Comparison of ENCODE assay signal across 22 cellular contexts in genomic region chr4:153610623-153611376, GRCh38.
A peak's percentile ranks its signal among the peaks of the same experiment; 100 is the strongest.
DNase-seq lines count a peak whose midpoint lies in the region; ATAC-seq, FAIRE-seq and TF ChIP-seq lines count a peak whose summit lies in the region.
"Had no signal": no experiment of that assay in that cellular context is flagged by ENCODE, and none has a peak within 500 bp of the region (broad histone marks: within the 10 kb centered on the region; RNA-seq: fewer than 3 reads in every experiment).

No MANE protein-coding gene starts in this region.

- FAIRE-seq in GM12878 (lab: Jason Lieb, UNC) (no peak), urothelium cell line (lab: Jason Lieb, UNC) (no peak)
- FAIRE-seq: A204.1, D721Med, H54, HepG2 had no signal

- H3K9me3 ChIP-seq in GM12878 (replicated peaks; ENCODE audit: control insufficient read depth, insufficient read depth, low read length): no peaks in the 10 kb centered on the region
- H3K9me3 ChIP-seq: Peyer's patch had no signal

- no peak for DNase-seq in activated naive CD4-positive, alpha-beta T cell treated with anti-CD3 and anti-CD28 coated beads, Interleukin-2, amount 10 ng/mL, durations not matched to agents 7 days and 5 days
- no peak for DNase-seq in activated naive CD4-positive, alpha-beta T cell treated with Interleukin-2 at 50 U/mL for 16 hours
- DNase-seq in GM23338 (ENCODE audit: low spot score): peak; percentile 30
- no peak for DNase-seq in GM12878 (ENCODE audit: low read depth, low spot score)
- no peak for DNase-seq in naive thymus-derived CD8-positive, alpha-beta T cell
- no peak for DNase-seq in Ammon's horn (ENCODE audit: low spot score)
- DNase-seq in urothelium cell line (ENCODE audit: low spot score): no peak
- DNase-seq: GF-D8, Karpas-422, MM.1S, NCI-H1105, NCI-H1930, NCI-H2171, NCI-H774, Peyer's patch, SHP77 had no signal

- H4K20me1 ChIP-seq in GM23338 (replicated peaks; ENCODE audit: insufficient read depth): no peaks in the 10 kb centered on the region
- peaks cover 2% of the 10 kb centered on the region; the same call in 1 of the 2 replicates for H4K20me1 ChIP-seq in GM12878 (ENCODE audit: control insufficient read depth, insufficient read depth)

- H3K79me2 ChIP-seq in GM23338 (replicated peaks; ENCODE audit: insufficient read depth) (no peaks in the 10 kb centered on the region), GM12878 (ENCODE audit: control insufficient read depth, insufficient read depth, low read length) (peaks cover 5% of the 10 kb centered on the region)

- no peak overlapping the region for H3K9ac ChIP-seq in GM12878 (ENCODE audit: control insufficient read depth, insufficient read depth, low read length)

- no peak for TF ChIP-seq CTCF in GM23338 (conservative IDR thresholded peaks at IDR 0.05; ENCODE audit: low read depth in 2 of 2)
- TF ChIP-seq CTCF in GM12878 (IDR thresholded peaks at IDR 0.05 in 2 of 3, conservative IDR thresholded peaks at IDR 0.05 in 1 of 3; ENCODE audit: control insufficient read depth in 2 of 3, extremely low read depth in 1 of 3, insufficient read depth in 1 of 3, low read depth in 3 of 3, low read length in 3 of 3): no peak

- ATAC-seq in GM23338 (peak; percentile 76), GM12878 (no peak), GM21526 (IDR thresholded peaks at IDR 0.05; ENCODE audit: low FRiP score, unreplicated experiment) (no peak)
- no peak for ATAC-seq in naive thymus-derived CD8-positive, alpha-beta T cell
- ATAC-seq: HepG2 had no signal

- H2AFZ ChIP-seq in GM23338: no peak overlapping the region
- no peak overlapping the region for H2AFZ ChIP-seq in GM12878 (ENCODE audit: control insufficient read depth, low read depth, low read length)

- CTCF ChIA-PET in activated naive CD4-positive, alpha-beta T cell treated with anti-CD3 and anti-CD28 coated beads, Interleukin-2, amount 10 ng/mL, durations not matched to agents 7 days and 5 days (lab: Charles Lee): no interaction called here
- CTCF ChIA-PET in GM12878 (lab: Yijun Ruan, JAX): interaction anchor here (1.3 kb wide), 1 partner anchor 32 kb away, joined by 3 read pairs; no protein-coding TSS in a partner anchor

- no peak for TF ChIP-seq POLR2A in GM12878 (IDR thresholded peaks at IDR 0.05; ENCODE audit: low read depth, low read length)

- TF ChIP-seq RAD21 in GM12878 (IDR thresholded peaks at IDR 0.05; ENCODE audit: insufficient read depth, low read depth, low read length): no peak

- no peak overlapping the region for H3K27ac ChIP-seq in GM23338 (ENCODE audit: low read depth)
- no peak overlapping the region for H3K27ac ChIP-seq in GM12878 (ENCODE audit: control insufficient read depth, insufficient read depth)
- H3K27ac ChIP-seq: Peyer's patch had no signal

- intact Hi-C loops in GM12878 (cut with micrococcal nuclease; ENCODE audit: unreplicated experiment): no loop called here

- POLR2A ChIA-PET in GM12878 (lab: Charles Lee): interaction anchor here (1.1 kb wide), 1 partner anchor 11 kb away, joined by 3 read pairs; no protein-coding TSS in a partner anchor
- POLR2A ChIA-PET in naive thymus-derived CD8-positive, alpha-beta T cell (lab: Charles Lee): no interaction called here

- H3K27me3 Mint-ChIP-seq in activated naive CD4-positive, alpha-beta T cell treated with anti-CD3 and anti-CD28 coated beads, Interleukin-2, amount 10 ng/mL, durations not matched to agents 7 days and 5 days: no peaks in the 10 kb centered on the region
- no peaks in the 10 kb centered on the region for H3K27me3 Mint-ChIP-seq in GM23338 (ENCODE audit: insufficient read depth, low read depth, poor library complexity)
- no peaks in the 10 kb centered on the region for H3K27me3 Mint-ChIP-seq in naive thymus-derived CD8-positive, alpha-beta T cell

- no peak overlapping the region for H3K4me3 Mint-ChIP-seq in activated naive CD4-positive, alpha-beta T cell treated with anti-CD3 and anti-CD28 coated beads, Interleukin-2, amount 10 ng/mL, durations not matched to agents 7 days and 5 days
- no peak overlapping the region for H3K4me3 Mint-ChIP-seq in GM23338
- H3K4me3 Mint-ChIP-seq in naive thymus-derived CD8-positive, alpha-beta T cell: peak overlapping the region in 1 of 10 donors; percentile 8
- H3K4me3 Mint-ChIP-seq: CD14-positive monocyte had no signal

- BruUV-seq in GM12878 (replicated peaks; lab: Mats Ljungman, UMichigan): no TSS peak

- no peaks in the 10 kb centered on the region for H3K9me3 Mint-ChIP-seq in activated naive CD4-positive, alpha-beta T cell treated with anti-CD3 and anti-CD28 coated beads, Interleukin-2, amount 10 ng/mL, durations not matched to agents 7 days and 5 days
- H3K9me3 Mint-ChIP-seq in GM23338: no peaks in the 10 kb centered on the region
- H3K9me3 Mint-ChIP-seq in naive thymus-derived CD8-positive, alpha-beta T cell: no peaks in the 10 kb centered on the region

- 71% methylated on average over 5 of the region's 5 CpGs for WGBS in GM12878 (ENCODE audit: insufficient coverage, insufficient replicate concordance, low lambda C conversion rate, missing lambda C conversion rate)

- SMC1A ChIA-PET in GM12878 (lab: Charles Lee; ENCODE audit: uncharacterized antibody, unreplicated experiment): interaction anchor here (0.8 to 1.1 kb wide), 2 partner anchors 9 to 221 kb away, joined by 4 read pairs; no protein-coding TSS in a partner anchor

- H3K4me1 ChIP-seq in GM23338 (ENCODE audit: insufficient read depth) (no peaks in the 10 kb centered on the region; the same call in 1 of the 2 replicates), GM12878 (ENCODE audit: control insufficient read depth, insufficient read depth, low read length) (no peaks in the 10 kb centered on the region)
- H3K4me1 ChIP-seq: Peyer's patch had no signal

- no peak for TF ChIP-seq EP300 in GM12878 (IDR thresholded peaks at IDR 0.05; ENCODE audit: borderline replicate concordance in 1 of 2, control insufficient read depth in 1 of 2, low read depth in 2 of 2, low read length in 2 of 2)

- H3K36me3 ChIP-seq in GM23338 (ENCODE audit: insufficient read depth) (peaks cover 10% of the 10 kb centered on the region), GM12878 (ENCODE audit: control insufficient read depth in 2 of 2, insufficient read depth in 2 of 2, low read length in 1 of 2) (peaks cover 12 to 57% of the 10 kb centered on the region in 2 experiments)

- peaks cover 74% of the 10 kb centered on the region for H3K36me3 Mint-ChIP-seq in activated naive CD4-positive, alpha-beta T cell treated with anti-CD3 and anti-CD28 coated beads, Interleukin-2, amount 10 ng/mL, durations not matched to agents 7 days and 5 days
- peaks cover 24% of the 10 kb centered on the region for H3K36me3 Mint-ChIP-seq in GM23338 (ENCODE audit: low read depth)
- H3K36me3 Mint-ChIP-seq in naive thymus-derived CD8-positive, alpha-beta T cell: peaks cover 27 to 92% (median 37%) of the 10 kb centered on the region in 3 donors

- H3K4me3 ChIP-seq in GM23338 (no peak overlapping the region), GM12878 (no peak overlapping the region)
- H3K4me3 ChIP-seq: Peyer's patch had no signal

- H3K27ac Mint-ChIP-seq in activated naive CD4-positive, alpha-beta T cell treated with anti-CD3 and anti-CD28 coated beads, Interleukin-2, amount 10 ng/mL, durations not matched to agents 7 days and 5 days: peak overlapping the region; percentile 45
- H3K27ac Mint-ChIP-seq in GM23338: no peak overlapping the region
- H3K27ac Mint-ChIP-seq in naive thymus-derived CD8-positive, alpha-beta T cell: peak overlapping the region in 8 of 10 donors; percentile 8 to 83 (median 62)

- H3K27me3 ChIP-seq in GM23338 (ENCODE audit: insufficient read depth): no peaks in the 10 kb centered on the region
- no peaks in the 10 kb centered on the region for H3K27me3 ChIP-seq in GM12878 (replicated peaks in 1 of 2; ENCODE audit: control insufficient read depth in 2 of 2, insufficient read depth in 2 of 2, low read length in 1 of 2)
- H3K27me3 ChIP-seq: Peyer's patch had no signal

- in situ Hi-C loops in GM12878 (cut with MboI): no loop called here

- no peaks in the 10 kb centered on the region for H3F3A ChIP-seq in GM23338 (replicated peaks; ENCODE audit: low read depth)

- H3K4me2 ChIP-seq in GM23338 (no peak overlapping the region), GM12878 (ENCODE audit: control insufficient read depth, insufficient read depth) (no peak overlapping the region)

- peaks cover 20% of the 10 kb centered on the region for H3K4me1 Mint-ChIP-seq in activated naive CD4-positive, alpha-beta T cell treated with anti-CD3 and anti-CD28 coated beads, Interleukin-2, amount 10 ng/mL, durations not matched to agents 7 days and 5 days
- peaks cover 6% of the 10 kb centered on the region for H3K4me1 Mint-ChIP-seq in GM23338
- peaks cover 20 to 45% (median 32%) of the 10 kb centered on the region in 4 donors for H3K4me1 Mint-ChIP-seq in naive thymus-derived CD8-positive, alpha-beta T cell

- H3K9me2 ChIP-seq in GM23338 (ENCODE audit: insufficient read depth): no peaks in the 10 kb centered on the region

- RAD21 ChIA-PET in GM12878 (lab: Charles Lee; ENCODE audit: unreplicated experiment): no interaction called here

TF ChIP-seq in GM23338, 12 proteins besides CTCF, POLR2A, EP300 and RAD21:
- no peak for TF ChIP-seq ZNF114 (CRISPR knock-in tag; IDR thresholded peaks at IDR 0.05)

TF ChIP-seq in GM12878, 131 proteins besides CTCF, POLR2A, EP300 and RAD21:
- no peak for TF ChIP-seq STAT1 (conservative IDR thresholded peaks at IDR 0.05)
- peak; percentile 39; the same call in 1 of the 2 replicates for TF ChIP-seq POLR2AphosphoS5 (IDR thresholded peaks at IDR 0.05; ENCODE audit: low read length)
